Comparison of ENCODE assay signal across 27 cellular contexts in genomic region chr11:78044706-78045105, GRCh38. TPM values are rescaled to one million over a fixed set of nuclear protein-coding genes. Genes with fewer than 3 reads are reported as not detected.
DNase-seq lines count a peak whose midpoint lies in the region; ATAC-seq, FAIRE-seq and TF ChIP-seq lines count a peak whose summit lies in the region.
"Had no signal": no experiment of that assay in that cellular context is flagged by ENCODE, and none has a peak within 500 bp of the region (broad histone marks: within the 10 kb centered on the region; RNA-seq: fewer than 3 reads in every experiment).

No MANE protein-coding gene starts in this region.

- POLR2A ChIA-PET in HepG2 (lab: Yijun Ruan, JAX): interaction anchor here (1.5 to 1.9 kb wide), 2 partner anchors 22 to 50 kb away, joined by 4 to 7 read pairs; partner anchors contain the start of gene INTS4

- FAIRE-seq in HepG2 (lab: Jason Lieb, UNC): no peak
- FAIRE-seq: GM12892, H1 had no signal

- DNase-seq in Peyer's patch: peak in 2 of 3 donors; percentile 77 to 81
- DNase-seq in HepG2 (ENCODE audit: low spot score): no peak
- DNase-seq in mucosa of gallbladder (ENCODE audit: low spot score): peak; percentile 90
- DNase-seq in stomach: peak; percentile 95
- no peak for DNase-seq in left lobe of liver (ENCODE audit: low spot score)
- no peak for DNase-seq in GM23248
- DNase-seq in NCI-H187 (lab: John Stamatoyannopoulos, UW): no peak
- no peak for DNase-seq in SIG-M5 treated with dmso at 0.1 percent for 504 hours (lab: John Stamatoyannopoulos, UW; ENCODE audit: unreplicated experiment)
- DNase-seq: C1 segment of cervical spinal cord; Calu3; CD8-positive, alpha-beta memory T cell; DMS153; KBM-7; NCI-H1105; NCI-H146; NCI-H2081; NCI-H2171; NCI-H345; NCI-H524; NCI-H82 had no signal

- no peak for TF ChIP-seq RAD21 in HepG2 (CRISPR knock-in tag; IDR thresholded peaks at IDR 0.05)

- CTCF ChIA-PET in HepG2 (lab: Yijun Ruan, JAX; ENCODE audit: low intra/inter-chr PET ratio, low total read pairs): interaction anchor here (1.8 kb wide), 1 partner anchor 269 kb away, joined by 7 read pairs; no protein-coding TSS in a partner anchor

- TF ChIP-seq CTCF in Peyer's patch (IDR thresholded peaks at IDR 0.05) (no peak), HepG2 (CRISPR knock-in tag; IDR thresholded peaks at IDR 0.05) (no peak), stomach (IDR thresholded peaks at IDR 0.05) (no peak)

- H4K20me1 ChIP-seq in HepG2 (ENCODE audit: insufficient read depth, low read length): no peaks in the 10 kb centered on the region
- H4K20me1 ChIP-seq in GM23248 (ENCODE audit: insufficient read depth): no peaks in the 10 kb centered on the region

- H3K4me3 ChIP-seq in Peyer's patch (no peak overlapping the region), HepG2 (replicated peaks in 1 of 3; ENCODE audit: insufficient read depth in 1 of 3, low read depth in 2 of 3, low read length in 3 of 3) (no peak overlapping the region), stomach (no peak overlapping the region), GM23248 (no peak overlapping the region)
- H3K4me3 ChIP-seq: SJSA1 had no signal

- H3K9me3 ChIP-seq in Peyer's patch (no peaks in the 10 kb centered on the region), HepG2 (ENCODE audit: low read length) (no peaks in the 10 kb centered on the region), stomach (no peaks in the 10 kb centered on the region), GM23248 (ENCODE audit: low read depth) (no peaks in the 10 kb centered on the region)
- H3K9me3 ChIP-seq: SJSA1 had no signal

- WGBS in HepG2 (ENCODE audit: low lambda C conversion rate): 39% methylated on average over 5 of the region's 5 CpGs
- 22 to 71% (median 43%) methylated on average over 5 of the region's 5 CpGs for WGBS in stomach, 5 donors
- 90 to 99% methylated on average over 5 of the region's 5 CpGs for WGBS in GM23248 (ENCODE audit: low coverage in 1 of 2, low lambda C conversion rate in 2 of 2, missing lambda C conversion rate in 2 of 2), 2 experiments

- BruUV-seq in HepG2 (replicated peaks; lab: Mats Ljungman, UMichigan): no TSS peak

- H3K9me2 ChIP-seq in GM23248 (ENCODE audit: insufficient read depth): no peaks in the 10 kb centered on the region

- H3K79me2 ChIP-seq in HepG2 (ENCODE audit: insufficient read depth, low read length): no peaks in the 10 kb centered on the region
- peaks cover 7% of the 10 kb centered on the region; the same call in 1 of the 2 replicates for H3K79me2 ChIP-seq in GM23248 (ENCODE audit: insufficient read depth)

- H2AFZ ChIP-seq in HepG2 (ENCODE audit: low read length) (no peak overlapping the region), GM23248 (no peak overlapping the region)

- in situ Hi-C loops in HepG2 (cut with HindIII; ENCODE audit: extremely low pct_ligation_motif_present, low pct_unique_long_range_greater_than_20kb): loop anchor here (5.0 kb wide), 1 partner anchor 37 kb away; no protein-coding TSS in a partner anchor
- in situ Hi-C loops in GM23248 (cut with MboI): no loop called here

- H3K4me1 ChIP-seq in Peyer's patch (peaks cover 0 to 23% (median 4%) of the 10 kb centered on the region in 4 donors), HepG2 (ENCODE audit: insufficient read depth, low read length) (peaks cover 68% of the 10 kb centered on the region), stomach (peaks cover 23 to 36% (median 27%) of the 10 kb centered on the region in 4 donors), GM23248 (ENCODE audit: insufficient read depth) (peaks cover 22% of the 10 kb centered on the region)

- H3K27me3 ChIP-seq in Peyer's patch (no peaks in the 10 kb centered on the region), HepG2 (ENCODE audit: control insufficient read depth in 1 of 2, insufficient read depth in 2 of 2, low read length in 2 of 2) (no peaks in the 10 kb centered on the region), stomach (no peaks in the 10 kb centered on the region), GM23248 (replicated peaks; ENCODE audit: insufficient read depth) (no peaks in the 10 kb centered on the region)
- H3K27me3 ChIP-seq: SJSA1 had no signal

- TF ChIP-seq POLR2A in Peyer's patch (IDR thresholded peaks at IDR 0.05) (no peak), HepG2 (IDR thresholded peaks at IDR 0.05; ENCODE audit: insufficient read depth in 1 of 2, low read depth in 2 of 2, low read length in 2 of 2) (no peak), stomach (IDR thresholded peaks at IDR 0.05) (no peak)

- TF ChIP-seq EP300 in HepG2 (IDR thresholded peaks at IDR 0.05; ENCODE audit: low read depth in 2 of 2, low read length in 2 of 2) (no peak), HepG2 (CRISPR knock-in tag; IDR thresholded peaks at IDR 0.05; ENCODE audit: borderline replicate concordance) (no peak), stomach (IDR thresholded peaks at IDR 0.05) (no peak)

- H3K27ac ChIP-seq in Peyer's patch (peak overlapping the region in 3 of 4 donors; percentile 24 to 72 (median 32)), HepG2 (ENCODE audit: extremely low read length, insufficient read depth, low read length) (no peak overlapping the region), stomach (peak overlapping the region; percentile 71 to 83 (median 79)), GM23248 (no peak overlapping the region)
- H3K27ac ChIP-seq: SJSA1 had no signal

- H3K4me2 ChIP-seq in HepG2 (ENCODE audit: low read depth, low read length): 0 out of 2 replicates have a peak overlapping the region, but pooled peaks have one; percentile 100
- H3K4me2 ChIP-seq in GM23248 (ENCODE audit: unreplicated experiment): no peak overlapping the region

- intact Hi-C loops in HepG2 (cut with micrococcal nuclease; ENCODE audit: unreplicated experiment): loop anchor here (5.0 kb wide), 1 partner anchor 132 kb away; no protein-coding TSS in a partner anchor
- intact Hi-C loops in stomach (cut with DNase I; ENCODE audit: low total_unique reads): no loop called here

- H3F3A ChIP-seq in GM23248 (ENCODE audit: insufficient read depth): peaks cover 11% of the 10 kb centered on the region

- no peak for ATAC-seq in HepG2
- ATAC-seq in left lobe of liver: no peak
- ATAC-seq: Panc1 had no signal

- H3K36me3 ChIP-seq in Peyer's patch (no peaks in the 10 kb centered on the region), HepG2 (replicated peaks in 1 of 2; ENCODE audit: control insufficient read depth in 1 of 2, insufficient read depth in 2 of 2, low read length in 2 of 2) (no peaks in the 10 kb centered on the region), stomach (no peaks in the 10 kb centered on the region), GM23248 (ENCODE audit: low read depth) (no peaks in the 10 kb centered on the region)
- H3K36me3 ChIP-seq: SJSA1 had no signal

- H3K9ac ChIP-seq in HepG2 (ENCODE audit: insufficient read depth, low read depth, low read length) (no peak overlapping the region), GM23248 (no peak overlapping the region)

RNA-seq across cellular contexts. Expression of gene THRSP, which starts 19.0 kb away (rescaled TPM):
- total RNA-seq in Peyer's patch (1 to 10 TPM in 1 of 4 donors, not detected in 3; 4.1 TPM), HepG2 (2016; rRNA removed; fragmentation: Illumina TruSeq; extraction: Trizol) (0.13 TPM in 1 of 2 replicates, not detected in the other), mucosa of gallbladder (not detected), stomach (under 1 TPM in 1 of 5 donors, not detected in 4; 0.55 TPM), left lobe of liver (48.6 TPM)
- not detected in 2 replicates for total RNA-seq in HepG2 (2016; cell fraction: cytosol; rRNA removed; fragmentation: Illumina TruSeq; extraction: Trizol; ENCODE audit: low read depth)
- total RNA-seq in HepG2 (2016; cell fraction: insoluble cytoplasmic fraction; rRNA removed; fragmentation: Illumina TruSeq; extraction: Trizol): not detected in 2 replicates
- not detected in 2 replicates for total RNA-seq in HepG2 (2016; cell fraction: membrane; rRNA removed; fragmentation: Illumina TruSeq; extraction: Trizol)
- total RNA-seq in HepG2 (2016; cell fraction: nucleus; rRNA removed; fragmentation: Illumina TruSeq; extraction: Trizol): 0.34 TPM in 1 of 2 replicates, not detected in the other
- polyA plus RNA-seq in HepG2 (2011; rRNA removed) (0.48 and 0.58 TPM in 2 replicates), stomach (1 to 10 TPM in 1 of 3 donors, under 1 TPM in 1, not detected in 1; 0.33 to 1.4 TPM), GM23248 (2016; fragmentation: Nextera tagmentation; extraction: Ambion mirVana) (not detected in 2 replicates)
- 0.35 and 0.43 TPM in 2 replicates for polyA plus RNA-seq in HepG2 (2011; cell fraction: cytosol; rRNA removed)
- polyA plus RNA-seq in HepG2 (2011; cell fraction: nucleus; rRNA removed): 0.61 and 0.71 TPM in 2 replicates
- 0.13 and 0.20 TPM in 2 replicates for polyA plus RNA-seq in HepG2 (2012)
- not detected in 2 replicates for polyA plus RNA-seq in HepG2 (2016; cell fraction: cytosol; fragmentation: Illumina TruSeq; extraction: Trizol; ENCODE audit: low read depth)
- not detected in 2 replicates for polyA plus RNA-seq in HepG2 (2016; cell fraction: insoluble cytoplasmic fraction; fragmentation: Illumina TruSeq; extraction: Trizol; ENCODE audit: low read depth)
- not detected in 2 replicates for polyA plus RNA-seq in HepG2 (2016; cell fraction: membrane; fragmentation: Illumina TruSeq; extraction: Trizol; ENCODE audit: low read depth)
- polyA plus RNA-seq in HepG2 (2016; cell fraction: nucleus; fragmentation: Illumina TruSeq; extraction: Trizol; ENCODE audit: insufficient read depth, low read depth): 0.41 TPM in 1 of 2 replicates, not detected in the other
- 0.86 TPM in 1 of 2 replicates, not detected in the other for polyA minus RNA-seq in HepG2 (2011; rRNA and poly(A)+ RNA removed; ENCODE audit: low replicate concordance)
- polyA minus RNA-seq in HepG2 (2011; cell fraction: cytosol; rRNA and poly(A)+ RNA removed): not detected in 2 replicates
- 0.64 TPM in 1 of 2 replicates, not detected in the other for polyA minus RNA-seq in HepG2 (2011; cell fraction: nucleus; rRNA and poly(A)+ RNA removed)
- not detected in 2 replicates for total RNA-seq in GM23248 (2014; rRNA removed; shearing (Covaris generic))
- total RNA-seq: A172; Calu3; CD8-positive, alpha-beta memory T cell; G401; H1; SJSA1 had no signal
- polyA plus RNA-seq: AG04450; CD8-positive, alpha-beta memory T cell had no signal

RNA-seq across cellular contexts. Expression of gene KCTD14, which starts 21.6 kb away (rescaled TPM):
- total RNA-seq in Peyer's patch (1 to 10 TPM; 3.3 to 7.1 (median 5.9) TPM), HepG2 (2016; rRNA removed; fragmentation: Illumina TruSeq; extraction: Trizol) (10.3 and 15.3 TPM in 2 replicates), mucosa of gallbladder (23.6 TPM), stomach (10 to 100 TPM in 4 of 5 donors, 1 to 10 TPM in 1; 2.3 to 62.0 (median 14.7) TPM), left lobe of liver (4.1 TPM)
- total RNA-seq in HepG2 (2016; cell fraction: cytosol; rRNA removed; fragmentation: Illumina TruSeq; extraction: Trizol; ENCODE audit: low read depth): 2.4 and 3.4 TPM in 2 replicates
- total RNA-seq in HepG2 (2016; cell fraction: insoluble cytoplasmic fraction; rRNA removed; fragmentation: Illumina TruSeq; extraction: Trizol): 9.9 and 15.5 TPM in 2 replicates
- total RNA-seq in HepG2 (2016; cell fraction: membrane; rRNA removed; fragmentation: Illumina TruSeq; extraction: Trizol): 5.3 TPM in 2 replicates
- total RNA-seq in HepG2 (2016; cell fraction: nucleus; rRNA removed; fragmentation: Illumina TruSeq; extraction: Trizol): 4.4 and 4.9 TPM in 2 replicates
- polyA plus RNA-seq in HepG2 (2011; rRNA removed) (12.6 and 15.6 TPM in 2 replicates), stomach (10 to 100 TPM in 2 of 3 donors, 1 to 10 TPM in 1; 8.9 to 27.2 (median 13.3) TPM), GM23248 (2016; fragmentation: Nextera tagmentation; extraction: Ambion mirVana) (0.85 and 1.0 TPM in 2 replicates)
- 13.0 and 14.4 TPM in 2 replicates for polyA plus RNA-seq in HepG2 (2011; cell fraction: cytosol; rRNA removed)
- polyA plus RNA-seq in HepG2 (2011; cell fraction: nucleus; rRNA removed): 3.1 and 4.4 TPM in 2 replicates
- polyA plus RNA-seq in HepG2 (2012): 11.1 and 12.1 TPM in 2 replicates
- 2.7 and 2.8 TPM in 2 replicates for polyA plus RNA-seq in HepG2 (2016; cell fraction: cytosol; fragmentation: Illumina TruSeq; extraction: Trizol; ENCODE audit: low read depth)
- polyA plus RNA-seq in HepG2 (2016; cell fraction: insoluble cytoplasmic fraction; fragmentation: Illumina TruSeq; extraction: Trizol; ENCODE audit: low read depth): 25.7 and 26.4 TPM in 2 replicates
- 5.3 and 5.6 TPM in 2 replicates for polyA plus RNA-seq in HepG2 (2016; cell fraction: membrane; fragmentation: Illumina TruSeq; extraction: Trizol; ENCODE audit: low read depth)
- polyA plus RNA-seq in HepG2 (2016; cell fraction: nucleus; fragmentation: Illumina TruSeq; extraction: Trizol; ENCODE audit: insufficient read depth, low read depth): 6.9 and 9.0 TPM in 2 replicates
- 0.12 and 17.7 TPM in 2 replicates for polyA minus RNA-seq in HepG2 (2011; rRNA and poly(A)+ RNA removed; ENCODE audit: low replicate concordance)
- polyA minus RNA-seq in HepG2 (2011; cell fraction: cytosol; rRNA and poly(A)+ RNA removed): 7.1 and 7.4 TPM in 2 replicates
- 2.3 and 5.1 TPM in 2 replicates for polyA minus RNA-seq in HepG2 (2011; cell fraction: nucleus; rRNA and poly(A)+ RNA removed)
- 0.63 and 1.4 TPM in 2 replicates for total RNA-seq in GM23248 (2014; rRNA removed; shearing (Covaris generic))

RNA-seq across cellular contexts. Expression of gene NDUFC2, which starts 35.0 kb away (rescaled TPM):
- total RNA-seq in Peyer's patch: 100 to 1,000 TPM in 3 of 4 donors, 10 to 100 TPM in 1; 47.0 to 159 (median 117) TPM
- total RNA-seq in HepG2 (2016; rRNA removed; fragmentation: Illumina TruSeq; extraction: Trizol): 312 and 363 TPM in 2 replicates
- 93.1 and 138 TPM in 2 replicates for total RNA-seq in HepG2 (2016; cell fraction: cytosol; rRNA removed; fragmentation: Illumina TruSeq; extraction: Trizol; ENCODE audit: low read depth)
- 330 and 377 TPM in 2 replicates for total RNA-seq in HepG2 (2016; cell fraction: insoluble cytoplasmic fraction; rRNA removed; fragmentation: Illumina TruSeq; extraction: Trizol)
- total RNA-seq in HepG2 (2016; cell fraction: membrane; rRNA removed; fragmentation: Illumina TruSeq; extraction: Trizol): 90.9 and 140 TPM in 2 replicates
- total RNA-seq in HepG2 (2016; cell fraction: nucleus; rRNA removed; fragmentation: Illumina TruSeq; extraction: Trizol): 278 and 315 TPM in 2 replicates
- 220 and 256 TPM in 2 replicates for polyA plus RNA-seq in HepG2 (2011; rRNA removed)
- 307 and 524 TPM in 2 replicates for polyA plus RNA-seq in HepG2 (2011; cell fraction: cytosol; rRNA removed)
- 91.7 and 102 TPM in 2 replicates for polyA plus RNA-seq in HepG2 (2011; cell fraction: nucleus; rRNA removed)
- 411 and 581 TPM in 2 replicates for polyA plus RNA-seq in HepG2 (2012)
- 163 and 221 TPM in 2 replicates for polyA plus RNA-seq in HepG2 (2016; cell fraction: cytosol; fragmentation: Illumina TruSeq; extraction: Trizol; ENCODE audit: low read depth)
- polyA plus RNA-seq in HepG2 (2016; cell fraction: insoluble cytoplasmic fraction; fragmentation: Illumina TruSeq; extraction: Trizol; ENCODE audit: low read depth): 491 and 517 TPM in 2 replicates
- 170 and 204 TPM in 2 replicates for polyA plus RNA-seq in HepG2 (2016; cell fraction: membrane; fragmentation: Illumina TruSeq; extraction: Trizol; ENCODE audit: low read depth)
- 572 and 587 TPM in 2 replicates for polyA plus RNA-seq in HepG2 (2016; cell fraction: nucleus; fragmentation: Illumina TruSeq; extraction: Trizol; ENCODE audit: insufficient read depth, low read depth)
- polyA minus RNA-seq in HepG2 (2011; rRNA and poly(A)+ RNA removed; ENCODE audit: low replicate concordance): 103 and 165 TPM in 2 replicates
- 108 and 131 TPM in 2 replicates for polyA minus RNA-seq in HepG2 (2011; cell fraction: cytosol; rRNA and poly(A)+ RNA removed)
- 63.0 and 77.8 TPM in 2 replicates for polyA minus RNA-seq in HepG2 (2011; cell fraction: nucleus; rRNA and poly(A)+ RNA removed)
- 181 TPM for total RNA-seq in mucosa of gallbladder
- 100 to 1,000 TPM in 2 of 5 donors, 10 to 100 TPM in 2, not detected in 1; 53.6 to 336 (median 92.4) TPM for total RNA-seq in stomach
- 100 to 1,000 TPM; 110 to 121 (median 119) TPM for polyA plus RNA-seq in stomach
- total RNA-seq in left lobe of liver: 210 TPM
- total RNA-seq in GM23248 (2014; rRNA removed; shearing (Covaris generic)): 69.0 and 86.6 TPM in 2 replicates
- 462 and 471 TPM in 2 replicates for polyA plus RNA-seq in GM23248 (2016; fragmentation: Nextera tagmentation; extraction: Ambion mirVana)

RNA-seq across cellular contexts. Expression of gene INTS4, which starts 50.2 kb away (rescaled TPM):
- total RNA-seq in Peyer's patch: 10 to 100 TPM; 38.9 to 68.5 (median 57.5) TPM
- total RNA-seq in HepG2 (2016; rRNA removed; fragmentation: Illumina TruSeq; extraction: Trizol): 29.6 and 37.3 TPM in 2 replicates
- 12.4 and 14.5 TPM in 2 replicates for total RNA-seq in HepG2 (2016; cell fraction: cytosol; rRNA removed; fragmentation: Illumina TruSeq; extraction: Trizol; ENCODE audit: low read depth)
- 28.8 and 36.9 TPM in 2 replicates for total RNA-seq in HepG2 (2016; cell fraction: insoluble cytoplasmic fraction; rRNA removed; fragmentation: Illumina TruSeq; extraction: Trizol)
- total RNA-seq in HepG2 (2016; cell fraction: membrane; rRNA removed; fragmentation: Illumina TruSeq; extraction: Trizol): 13.1 and 13.5 TPM in 2 replicates
- total RNA-seq in HepG2 (2016; cell fraction: nucleus; rRNA removed; fragmentation: Illumina TruSeq; extraction: Trizol): 65.1 and 74.2 TPM in 2 replicates
- polyA plus RNA-seq in HepG2 (2011; rRNA removed): 44.8 and 59.2 TPM in 2 replicates
- 16.4 and 18.0 TPM in 2 replicates for polyA plus RNA-seq in HepG2 (2011; cell fraction: cytosol; rRNA removed)
- 207 and 223 TPM in 2 replicates for polyA plus RNA-seq in HepG2 (2011; cell fraction: nucleus; rRNA removed)
- polyA plus RNA-seq in HepG2 (2012): 30.9 and 34.6 TPM in 2 replicates
- polyA plus RNA-seq in HepG2 (2016; cell fraction: cytosol; fragmentation: Illumina TruSeq; extraction: Trizol; ENCODE audit: low read depth): 3.4 and 4.4 TPM in 2 replicates
- 22.6 and 23.3 TPM in 2 replicates for polyA plus RNA-seq in HepG2 (2016; cell fraction: insoluble cytoplasmic fraction; fragmentation: Illumina TruSeq; extraction: Trizol; ENCODE audit: low read depth)
- 6.8 and 9.1 TPM in 2 replicates for polyA plus RNA-seq in HepG2 (2016; cell fraction: membrane; fragmentation: Illumina TruSeq; extraction: Trizol; ENCODE audit: low read depth)
- polyA plus RNA-seq in HepG2 (2016; cell fraction: nucleus; fragmentation: Illumina TruSeq; extraction: Trizol; ENCODE audit: insufficient read depth, low read depth): 89.0 and 91.6 TPM in 2 replicates
- polyA minus RNA-seq in HepG2 (2011; rRNA and poly(A)+ RNA removed; ENCODE audit: low replicate concordance): 45.8 and 61.7 TPM in 2 replicates
- polyA minus RNA-seq in HepG2 (2011; cell fraction: cytosol; rRNA and poly(A)+ RNA removed): 11.3 and 15.3 TPM in 2 replicates
- 176 and 212 TPM in 2 replicates for polyA minus RNA-seq in HepG2 (2011; cell fraction: nucleus; rRNA and poly(A)+ RNA removed)
- total RNA-seq in mucosa of gallbladder: 28.8 TPM
- 10 to 100 TPM; 10.7 to 92.8 (median 30.0) TPM for total RNA-seq in stomach
- 10 to 100 TPM; 12.4 to 16.9 (median 13.3) TPM for polyA plus RNA-seq in stomach
- total RNA-seq in left lobe of liver: 10.1 TPM
- total RNA-seq in GM23248 (2014; rRNA removed; shearing (Covaris generic)): 27.3 and 29.3 TPM in 2 replicates
- 25.8 and 27.0 TPM in 2 replicates for polyA plus RNA-seq in GM23248 (2016; fragmentation: Nextera tagmentation; extraction: Ambion mirVana)

Comparison
In these comparisons a context has a peak if more than half of its experiments do, and no peak if none do; other contexts are left out.
1. DNase-seq: peak in Peyer's patch (2 of 3), mucosa of gallbladder (single experiment) and stomach (single experiment); none in HepG2 (single experiment), left lobe of liver (single experiment), GM23248 (single experiment), NCI-H187 (0 of 2) and SIG-M5 treated with dmso at 0.1 percent for 504 hours (single experiment).
2. H3K27ac ChIP-seq: peak in Peyer's patch (3 of 4) and stomach (5 of 5); none in HepG2 (single experiment) and GM23248 (single experiment).